In the genomic region with DNA sequence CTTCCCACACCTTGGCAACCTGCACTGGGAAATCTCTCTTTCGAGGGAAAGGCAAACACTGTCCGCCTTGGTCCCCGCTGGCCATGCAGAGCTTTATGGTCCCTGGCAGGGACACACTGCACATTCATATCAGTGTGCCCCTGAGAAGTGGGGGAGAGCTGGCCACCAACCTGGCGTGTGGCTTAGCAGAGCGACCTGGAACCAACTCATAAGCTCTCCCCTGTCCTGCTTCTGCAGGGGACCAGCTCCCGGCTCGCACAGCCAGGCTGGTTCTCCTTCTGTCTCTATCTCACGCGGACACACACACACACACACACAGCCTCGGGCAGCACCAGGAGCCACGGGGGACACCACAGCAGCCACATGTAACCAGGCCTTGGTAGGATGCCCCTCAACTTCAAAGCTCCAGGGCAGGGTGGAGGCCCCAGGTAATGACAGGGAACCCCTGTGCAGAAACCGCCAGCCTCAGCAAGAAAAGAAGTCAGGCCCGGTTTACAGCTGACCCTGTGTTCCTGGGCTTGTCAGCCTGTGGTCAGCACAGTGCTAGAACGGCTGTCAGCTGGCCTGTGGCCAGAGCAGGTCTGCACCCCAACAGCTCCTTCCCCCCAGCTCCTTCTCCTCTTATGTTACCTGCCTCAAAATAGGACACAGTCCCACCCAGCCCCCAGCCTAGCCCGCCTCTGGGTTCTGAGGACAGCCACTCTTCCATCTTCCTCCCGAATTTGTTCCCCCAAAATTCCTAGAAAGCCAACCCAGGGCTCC, we compare ENCODE assay signal across 20 cellular contexts.
"Had no signal": no experiment of that assay in that cellular context is flagged by ENCODE, and none has a peak within 500 bp of the region (broad histone marks: within the 10 kb centered on the region; RNA-seq: fewer than 3 reads in every experiment).

No MANE protein-coding gene starts in this region.

- H3K27ac Mint-ChIP-seq: activated naive CD8-positive, alpha-beta T cell treated with anti-CD3 and anti-CD28 coated beads for 36 hours; natural killer cell; stimulated activated naive CD8-positive, alpha-beta T cell treated with anti-CD3 and anti-CD28 coated beads, Interleukin-15, Interleukin-2, amounts not matched to agents 100 ng/mL and 50 ng/mL, for 24 hours; T-cell had no signal

- ATAC-seq: heart right ventricle, left colon, natural killer cell, right cardiac atrium, T-cell had no signal

- H3K27me3 ChIP-seq: ovary, tibial nerve had no signal

- H3K9me3 Mint-ChIP-seq: activated naive CD8-positive, alpha-beta T cell treated with anti-CD3 and anti-CD28 coated beads for 36 hours; central memory CD8-positive, alpha-beta T cell; natural killer cell; stimulated activated naive CD8-positive, alpha-beta T cell treated with anti-CD3 and anti-CD28 coated beads, Interleukin-15, Interleukin-2, amounts not matched to agents 100 ng/mL and 50 ng/mL, for 24 hours; T-cell had no signal

- H3K36me3 Mint-ChIP-seq: activated naive CD8-positive, alpha-beta T cell treated with anti-CD3 and anti-CD28 coated beads for 36 hours; natural killer cell; T-cell had no signal

- H3K4me1 Mint-ChIP-seq: central memory CD8-positive, alpha-beta T cell had no signal

- DNase-seq: activated CD4-positive, alpha-beta T cell treated with anti-CD3 and anti-CD28 coated beads, Interleukin-2, amount 50 U/mL, for 4 hours; activated CD8-positive, alpha-beta memory T cell treated with anti-CD3 and anti-CD28 coated beads for 24 hours; activated naive CD4-positive, alpha-beta T cell treated with Interleukin-2 at 50 U/mL for 16 hours; activated naive CD8-positive, alpha-beta T cell treated with anti-CD3 and anti-CD28 coated beads for 36 hours; activated T-cell treated with anti-CD3 and anti-CD28 coated beads, Interleukin-2, amount 50 U/mL, for 48 hours; cortex of kidney; heart right ventricle; islet precursor cell; left colon; midbrain; natural killer cell; ovary; right cardiac atrium; stimulated activated CD4-positive, alpha-beta T cell treated with anti-CD3 and anti-CD28 coated beads, Interleukin-1b, Interleukin-23, amount 100 ng/mL, for 48 hours; T-cell; WERI-Rb-1 had no signal

- H3K36me3 ChIP-seq: heart right ventricle, neutrophil, ovary, tibial nerve, WERI-Rb-1 had no signal

- H3K27me3 Mint-ChIP-seq: activated naive CD8-positive, alpha-beta T cell treated with anti-CD3 and anti-CD28 coated beads for 36 hours; stimulated activated naive CD8-positive, alpha-beta T cell treated with anti-CD3 and anti-CD28 coated beads, Interleukin-15, Interleukin-2, amounts not matched to agents 100 ng/mL and 50 ng/mL, for 24 hours had no signal

- H3K27ac ChIP-seq: heart right ventricle, neutrophil, ovary, tibial nerve, WERI-Rb-1 had no signal

- H3K4me3 Mint-ChIP-seq: activated naive CD8-positive, alpha-beta T cell treated with anti-CD3 and anti-CD28 coated beads for 36 hours; central memory CD8-positive, alpha-beta T cell; natural killer cell; stimulated activated naive CD8-positive, alpha-beta T cell treated with anti-CD3 and anti-CD28 coated beads, Interleukin-15, Interleukin-2, amounts not matched to agents 100 ng/mL and 50 ng/mL, for 24 hours; T-cell had no signal

- H3K4me3 ChIP-seq: heart right ventricle, ovary, tibial nerve had no signal

- H3K9me3 ChIP-seq: heart right ventricle, neutrophil, ovary, tibial nerve had no signal
